13 cellular contexts compared by ENCODE assay signal in the genomic region with DNA sequence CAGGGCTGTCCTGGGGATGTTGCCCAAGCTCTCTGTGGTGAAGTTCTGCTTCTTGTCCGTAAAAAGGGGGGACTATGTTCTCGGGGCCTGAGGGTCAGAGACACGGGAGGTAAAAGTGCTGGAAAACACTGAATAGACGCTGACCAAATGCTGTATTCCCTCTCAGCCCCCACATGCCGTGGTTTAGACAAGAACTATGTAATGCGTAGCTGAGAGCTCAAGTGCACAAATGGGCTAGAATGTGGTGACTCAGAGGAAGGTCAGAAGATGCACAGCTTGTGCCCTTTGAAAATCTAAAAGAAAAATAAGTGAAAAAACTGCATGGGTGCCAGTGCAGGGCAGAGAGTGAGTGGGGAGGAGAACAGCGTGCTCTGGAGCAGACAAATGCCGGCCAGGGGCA.
DNase-seq lines count a peak whose midpoint lies in the region; ATAC-seq and TF ChIP-seq lines count a peak whose summit lies in the region.
"Had no signal": no experiment of that assay in that cellular context is flagged by ENCODE, and none has a peak within 500 bp of the region (broad histone marks: within the 10 kb centered on the region; RNA-seq: fewer than 3 reads in every experiment).

No MANE protein-coding gene starts in this region.

- intact Hi-C loops in mammary epithelial cell (cut with micrococcal nuclease) (no loop called here), lower leg skin (cut with DNase I; ENCODE audit: low total_unique reads) (no loop called here)

- BruUV-seq in mammary epithelial cell (replicated peaks; lab: Mats Ljungman, UMichigan), result no TSS peak

- H3K27ac ChIP-seq in mammary epithelial cell (ENCODE audit: insufficient read depth, low read depth, low read length), result no peak overlapping the region
- H3K27ac ChIP-seq: SJSA1, upper lobe of right lung had no signal

- no peak overlapping the region for H3K4me3 ChIP-seq in mammary epithelial cell (replicated peaks in 1 of 3; ENCODE audit: insufficient read depth in 1 of 3, low read depth in 2 of 3, low read length in 3 of 3)
- H3K4me3 ChIP-seq in lower leg skin (ENCODE audit: low read depth, poor library complexity, severe bottlenecking), result no peak overlapping the region
- H3K4me3 ChIP-seq: HAP-1, SJSA1, upper lobe of right lung had no signal

- no peak for TF ChIP-seq POLR2A in lower leg skin (IDR thresholded peaks at IDR 0.05)

- H3K9ac ChIP-seq in mammary epithelial cell (ENCODE audit: insufficient read depth, low read length), result no peak overlapping the region

- no peaks in the 10 kb centered on the region for H4K20me1 ChIP-seq in mammary epithelial cell (ENCODE audit: insufficient read depth, low read length)

- no peak overlapping the region for H2AFZ ChIP-seq in mammary epithelial cell (ENCODE audit: low read depth, low read length)

- H3K36me3 ChIP-seq in mammary epithelial cell (ENCODE audit: insufficient read depth, low read length), result no peaks in the 10 kb centered on the region
- H3K36me3 ChIP-seq: HAP-1, SJSA1, upper lobe of right lung had no signal

- DNase-seq in AG20443 (ENCODE audit: low spot score) (peak; percentile 46), LHCN-M2 (ENCODE audit: low read depth) (peak; percentile 81), mammary epithelial cell (peak; percentile 27), myocyte (ENCODE audit: low read depth) (peak; percentile 36), NCI-H2227 treated with DMSO at 0.1 percent for 48 hours (lab: John Stamatoyannopoulos, UW) (no peak), NCI-H1417 (lab: John Stamatoyannopoulos, UW) (no peak), lower leg skin (ENCODE audit: low spot score in 2 of 2) (no peak)
- DNase-seq: activated CD4-positive, alpha-beta T cell treated with anti-CD3 and anti-CD28 coated beads for 1 hour; CD4-positive, alpha-beta memory T cell; upper lobe of right lung had no signal

- dilution Hi-C loops in mammary epithelial cell (cut with HindIII; ENCODE audit: low sequenced_read_pairs), result no loop called here

- no peaks in the 10 kb centered on the region for H3K27me3 ChIP-seq in mammary epithelial cell (ENCODE audit: insufficient read depth, low read length)
- H3K27me3 ChIP-seq: SJSA1, upper lobe of right lung had no signal

- no peaks in the 10 kb centered on the region for H3K9me3 ChIP-seq in mammary epithelial cell (replicated peaks; ENCODE audit: insufficient read depth, low read length)
- H3K9me3 ChIP-seq: HAP-1, SJSA1, upper lobe of right lung had no signal

- H3K4me1 ChIP-seq in mammary epithelial cell (ENCODE audit: insufficient read depth, low read length), result no peaks in the 10 kb centered on the region
- H3K4me1 ChIP-seq: HAP-1 had no signal

- in situ Hi-C loops in mammary epithelial cell (cut with MboI; ENCODE audit: low sequenced_read_pairs in 2 of 2), result no loop called here

- no peak for TF ChIP-seq CTCF in mammary epithelial cell (conservative IDR thresholded peaks at IDR 0.05 in 1 of 2, IDR thresholded peaks at IDR 0.05 in 1 of 2; ENCODE audit: extremely low read depth in 1 of 2, insufficient read depth in 1 of 2, low read depth in 1 of 2, low read length in 2 of 2)
- TF ChIP-seq CTCF in lower leg skin (IDR thresholded peaks at IDR 0.05), result no peak

- CTCF ChIA-PET in mammary epithelial cell (lab: Charles Lee; ENCODE audit: low non-redundant PET), result no interaction called here

- ATAC-seq in HG03432 (IDR thresholded peaks at IDR 0.05; ENCODE audit: unreplicated experiment), result no peak
- ATAC-seq: upper lobe of right lung had no signal

- 86% methylated on average over 8 of the region's 8 CpGs for WGBS in mammary epithelial cell (ENCODE audit: low coverage, missing lambda C conversion rate)
- 90 to 91% methylated on average over 8 of the region's 8 CpGs for WGBS in lower leg skin, 2 donors

- no peak overlapping the region for H3K4me2 ChIP-seq in mammary epithelial cell (ENCODE audit: insufficient read depth, low read depth, low read length)

- H3K79me2 ChIP-seq in mammary epithelial cell (ENCODE audit: insufficient read depth, low read length), result no peaks in the 10 kb centered on the region

Comparison
In these comparisons a context has a peak if more than half of its experiments do, and no peak if none do; other contexts are left out.
1. DNase-seq: peak in AG20443 (single experiment), LHCN-M2 (single experiment), mammary epithelial cell (single experiment) and myocyte (single experiment); none in NCI-H2227 treated with DMSO at 0.1 percent for 48 hours (single experiment), NCI-H1417 (0 of 3) and lower leg skin (0 of 2).